ENCODE assay signal across 25 cellular contexts in genomic region chr19:39106201-39106600, GRCh38. TPM values are rescaled to one million over a fixed set of nuclear protein-coding genes. Genes with fewer than 3 reads are reported as not detected.
"Had no signal": no experiment of that assay in that cellular context is flagged by ENCODE, and none has a peak within 500 bp of the region (broad histone marks: within the 10 kb centered on the region; RNA-seq: fewer than 3 reads in every experiment).

No MANE protein-coding gene starts in this region.

- H3K4me3 ChIP-seq: adrenal gland, coronary artery, gastroesophageal sphincter, sigmoid colon, smooth muscle cell, stomach, thoracic aorta, vagina had no signal

- H3K27me3 ChIP-seq: adrenal gland, vagina had no signal

- ATAC-seq: activated CD4-positive, alpha-beta T cell treated with anti-CD3 and anti-CD28 coated beads for 36 hours; activated T-cell treated with anti-CD3 and anti-CD28 coated beads, Interleukin-2, amount 50 U/mL, for 4 hours; gastroesophageal sphincter; left ventricle myocardium superior; stimulated activated memory B cell treated with anti-CD40 and anti-IgM and Interleukin-4, amounts not matched to agents 10 μg/mL and 1 μg/mL and 100 μg/mL, for 72 hours had no signal

- H3K27ac ChIP-seq: adrenal gland, coronary artery, gastroesophageal sphincter, sigmoid colon, stomach, thoracic aorta, vagina had no signal

- H3K36me3 ChIP-seq: adrenal gland, gastroesophageal sphincter, sigmoid colon, stomach, thoracic aorta, vagina had no signal

- H3K4me1 ChIP-seq: adrenal gland, gastroesophageal sphincter, sigmoid colon, stomach, vagina had no signal

- DNase-seq: activated B cell treated with CpG ODN at 0.5 μM for 24 hours; activated CD4-positive, alpha-beta T cell treated with anti-CD3 and anti-CD28 coated beads for 36 hours; activated CD4-positive, alpha-beta T cell treated with anti-CD3 and anti-CD28 coated beads, Interleukin-2, amount 50 U/mL, for 4 hours; activated CD8-positive, alpha-beta memory T cell treated with anti-CD3 and anti-CD28 coated beads, Interleukin-2, amount 50 U/mL, for 48 hours; activated naive CD4-positive, alpha-beta T cell; activated T-cell treated with anti-CD3 and anti-CD28 coated beads, Interleukin-2, amount 50 U/mL, for 4 hours; adrenal gland; endodermal cell; left ventricle myocardium superior; occipital lobe; retina; sigmoid colon; stimulated activated CD4-positive, alpha-beta T cell treated with anti-CD3 and anti-CD28 coated beads, Interleukin-15, amount 100 ng/mL, for 24 hours; stomach had no signal

- H3K9me3 ChIP-seq: adrenal gland, gastroesophageal sphincter, sigmoid colon, stomach, thoracic aorta, vagina had no signal

RNA-seq across cellular contexts. Expression of gene ACP7, which starts 22.0 kb away (rescaled TPM):
- total RNA-seq: activated B cell treated with CpG ODN at 0.5 μM for 24 hours; activated CD4-positive, alpha-beta T cell treated with anti-CD3 and anti-CD28 coated beads for 36 hours; activated CD8-positive, alpha-beta memory T cell treated with anti-CD3 and anti-CD28 coated beads for 36 hours; activated T-helper 2 cell treated with anti-CD3 and anti-CD28 coated beads, Interferon-gamma antibody, Interleukin-2, Interleukin-4, amounts not matched to agents 10 μg/mL and 5 μg/mL and 100 μg/mL, durations not matched to agents 14 hours and 24 hours and 36 hours; adrenal gland; astrocyte; left ventricle myocardium superior; mononuclear cell; occipital lobe; progenitor cell of endocrine pancreas; sigmoid colon; stomach; thoracic aorta; vagina had no signal
